Comparison of ENCODE assay signal across 1 cellular context in genomic region chr1:62783736-62784508, GRCh38.
TF ChIP-seq lines count a peak whose summit lies in the region.

Gene ATG4C (plus strand): TSS chr1:62784132. CDS start chr1:62803787, 19,655 bp downstream.

TF ChIP-seq in GM23338, 12 proteins besides CTCF, POLR2A, EP300 and RAD21 (continued from another document):
- TF ChIP-seq JUNB (IDR thresholded peaks at IDR 0.05; ENCODE audit: unreplicated experiment) (no peak), EZH2 (IDR thresholded peaks at IDR 0.05; ENCODE audit: low read depth, unreplicated experiment) (no peak), ZNF462 (CRISPR knock-in tag; IDR thresholded peaks at IDR 0.05) (no peak)
TF ChIP-seq in GM23338: peak in this region for 3.
